Comparison of ENCODE assay signal across 11 cellular contexts in the genomic region with DNA sequence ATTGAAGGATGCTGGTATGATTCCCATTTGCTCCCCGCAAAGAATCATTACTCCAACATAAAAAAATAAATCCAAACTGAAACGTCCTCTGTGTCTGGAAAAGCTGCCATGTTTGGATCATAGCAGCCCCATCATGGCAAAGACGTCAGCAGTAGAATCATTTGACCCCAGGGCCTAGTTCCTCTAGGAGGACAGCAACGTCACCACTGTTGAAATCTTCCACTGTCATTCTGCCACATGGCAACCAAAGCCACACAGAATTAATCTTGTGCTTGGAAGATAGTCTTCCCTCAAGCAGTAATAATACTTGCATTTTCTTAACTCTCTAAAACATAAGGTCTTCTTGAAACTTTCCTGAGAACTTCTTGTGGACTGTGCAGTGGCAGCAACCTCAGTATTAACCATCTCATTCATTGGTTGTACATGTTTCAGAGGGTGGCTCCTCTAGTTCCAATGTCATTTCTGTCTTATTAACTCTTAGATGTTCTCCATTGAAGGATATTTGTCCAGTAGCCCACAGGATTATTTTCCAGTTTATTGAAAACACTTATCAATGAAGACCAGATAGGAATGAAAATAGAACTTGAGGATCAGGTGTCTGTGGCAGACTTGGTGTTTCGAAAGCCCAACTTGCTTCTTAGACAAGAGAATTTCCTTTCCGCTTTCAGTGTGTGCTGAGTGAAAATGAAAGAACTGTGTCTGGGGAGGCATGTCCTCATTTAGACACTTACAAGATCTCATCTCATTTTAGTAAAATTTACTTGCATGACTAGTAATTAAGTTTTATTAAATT. TPM values are rescaled to one million over a fixed set of nuclear protein-coding genes. Genes with fewer than 3 reads are reported as not detected.
A peak's percentile ranks its signal among the peaks of the same experiment; 100 is the strongest.
DNase-seq lines count a peak whose midpoint lies in the region; ATAC-seq and TF ChIP-seq lines count a peak whose summit lies in the region.
"Had no signal": no experiment of that assay in that cellular context is flagged by ENCODE, and none has a peak within 500 bp of the region (broad histone marks: within the 10 kb centered on the region; RNA-seq: fewer than 3 reads in every experiment).

No MANE protein-coding gene starts in this region.

- POLR2A ChIA-PET in naive thymus-derived CD8-positive, alpha-beta T cell (lab: Charles Lee) = no interaction called here

- H3K9me3 ChIP-seq in heart right ventricle = no peaks in the 10 kb centered on the region
- H3K9me3 ChIP-seq: upper lobe of left lung had no signal

- no peak overlapping the region for H3K27ac Mint-ChIP-seq in naive thymus-derived CD8-positive, alpha-beta T cell
- H3K27ac Mint-ChIP-seq: activated T-helper 17 cell treated with anti-CD3 and anti-CD28 coated beads, Interleukin-2, amount 50 U/mL, for 72 hours had no signal

- no peak overlapping the region for H3K27ac ChIP-seq in heart right ventricle
- H3K27ac ChIP-seq: upper lobe of left lung had no signal

- H3K4me3 ChIP-seq in heart right ventricle = no peak overlapping the region
- H3K4me3 ChIP-seq: upper lobe of left lung had no signal

- peaks cover 0 to 6% (median 3%) of the 10 kb centered on the region in 4 donors for H3K4me1 Mint-ChIP-seq in naive thymus-derived CD8-positive, alpha-beta T cell

- DNase-seq in midbrain (lab: John Stamatoyannopoulos, UW) (peak; percentile 4), heart right ventricle (no peak), NCI-H748 (lab: John Stamatoyannopoulos, UW; ENCODE audit: unreplicated experiment) (no peak), DMS114 treated with DMSO at 0.1 percent for 48 hours (lab: John Stamatoyannopoulos, UW; ENCODE audit: unreplicated experiment) (no peak)
- no peak for DNase-seq in naive thymus-derived CD8-positive, alpha-beta T cell
- DNase-seq: DND-41, upper lobe of left lung had no signal

- intact Hi-C loops in heart right ventricle (cut with DNase I) = loop anchor here in 2 of 10 donors (5.0 kb wide), 1 partner anchor 1499 kb away; no protein-coding TSS in a partner anchor

- peaks cover 0 to 3% (median 2%) of the 10 kb centered on the region in 9 donors for H3K9me3 Mint-ChIP-seq in naive thymus-derived CD8-positive, alpha-beta T cell

- no peak for TF ChIP-seq CTCF in heart right ventricle (IDR thresholded peaks at IDR 0.05)

- H3K4me1 ChIP-seq in heart right ventricle = peaks cover 0 to 15% (median 0%) of the 10 kb centered on the region in 9 donors
- H3K4me1 ChIP-seq: upper lobe of left lung had no signal

- H3K4me3 Mint-ChIP-seq in naive thymus-derived CD8-positive, alpha-beta T cell = no peak overlapping the region
- H3K4me3 Mint-ChIP-seq: activated T-helper 17 cell treated with anti-CD3 and anti-CD28 coated beads, Interleukin-2, amount 50 U/mL, for 72 hours had no signal

- peaks cover 0 to 3% (median 0%) of the 10 kb centered on the region in 3 donors for H3K36me3 Mint-ChIP-seq in naive thymus-derived CD8-positive, alpha-beta T cell

- peaks cover 5 to 28% (median 11%) of the 10 kb centered on the region in 5 donors for H3K27me3 Mint-ChIP-seq in naive thymus-derived CD8-positive, alpha-beta T cell

- WGBS in heart right ventricle, 2 donors = 83 to 86% methylated on average over 6 of the region's 6 CpGs

- H3K27me3 ChIP-seq in heart right ventricle = peaks cover 0 to 2% (median 0%) of the 10 kb centered on the region in 7 donors
- H3K27me3 ChIP-seq: upper lobe of left lung had no signal

- peak; percentile 99 for ATAC-seq in GM18868 (IDR thresholded peaks at IDR 0.05; ENCODE audit: unreplicated experiment)
- peak; percentile 98 for ATAC-seq in GM21825 (IDR thresholded peaks at IDR 0.05; ENCODE audit: unreplicated experiment)
- ATAC-seq in HG03469 (IDR thresholded peaks at IDR 0.05; ENCODE audit: unreplicated experiment) = peak; percentile 90
- no peak for ATAC-seq in heart right ventricle
- no peak for ATAC-seq in naive thymus-derived CD8-positive, alpha-beta T cell
- ATAC-seq: activated T-helper 17 cell treated with anti-CD3 and anti-CD28 coated beads, Interleukin-2, amount 50 U/mL, for 72 hours had no signal

- no peaks in the 10 kb centered on the region for H3K36me3 ChIP-seq in heart right ventricle
- H3K36me3 ChIP-seq: upper lobe of left lung had no signal

RNA-seq across cellular contexts. Expression of a gene that starts 28.8 kb away (rescaled TPM):
- total RNA-seq in heart right ventricle = 10 to 100 TPM in 1 of 10 donors, 1 to 10 TPM in 8, under 1 TPM in 1; 0.51 to 26.1 (median 4.4) TPM
- polyA plus RNA-seq in heart right ventricle = 1 to 10 TPM in 1 of 2 donors, under 1 TPM in 1; 0.41 to 2.7 TPM
- total RNA-seq in naive thymus-derived CD8-positive, alpha-beta T cell = not detected
- not detected for polyA plus RNA-seq in naive thymus-derived CD8-positive, alpha-beta T cell
- total RNA-seq: activated T-helper 17 cell treated with anti-CD3 and anti-CD28 coated beads, Interleukin-2, amount 50 U/mL, for 72 hours had no signal

Comparison
In these comparisons a context has a peak if more than half of its experiments do, and no peak if none do; other contexts are left out.
1. ATAC-seq: peak in GM18868 (single experiment), GM21825 (single experiment) and HG03469 (single experiment); none in heart right ventricle (0 of 8) and naive thymus-derived CD8-positive, alpha-beta T cell (0 of 2).